ENCODE assay signal across 26 cellular contexts in the genomic region with DNA sequence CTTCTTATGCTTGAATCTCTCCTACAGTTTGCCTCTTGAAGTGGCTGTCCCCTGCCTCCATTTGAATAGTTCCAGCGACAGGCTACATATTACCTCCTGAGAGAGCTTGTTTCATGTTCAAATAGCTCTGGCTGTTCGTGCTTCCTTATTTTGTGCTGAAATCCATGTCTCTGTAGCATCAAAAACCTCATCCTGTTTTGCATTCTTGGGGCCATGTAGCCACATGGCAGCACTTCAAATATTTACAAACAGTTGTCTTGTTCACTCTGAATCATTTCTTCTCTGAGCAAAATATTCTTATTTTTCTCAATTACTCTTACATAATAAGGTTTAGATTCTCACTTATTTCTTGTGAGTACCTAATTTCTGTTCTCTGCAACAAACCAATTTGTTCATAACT.
"Had no signal": no experiment of that assay in that cellular context is flagged by ENCODE, and none has a peak within 500 bp of the region (broad histone marks: within the 10 kb centered on the region; RNA-seq: fewer than 3 reads in every experiment).

No MANE protein-coding gene starts in this region.

- H2AFZ ChIP-seq: neural progenitor cell had no signal

- H3K36me3 ChIP-seq: heart left ventricle, neural progenitor cell, transverse colon, uterus had no signal

- H3K4me3 ChIP-seq: heart left ventricle, mucosa of descending colon, neural progenitor cell, transverse colon, uterus had no signal

- H3K27ac Mint-ChIP-seq: activated CD4-positive, alpha-beta T cell treated with anti-CD3 and anti-CD28 coated beads, Interleukin-2, amount 10 ng/mL, durations not matched to agents 7 days and 5 days; activated CD8-positive, alpha-beta T cell treated with anti-CD3 and anti-CD28 coated beads for 36 hours; activated naive CD4-positive, alpha-beta T cell treated with anti-CD3 and anti-CD28 coated beads, Interleukin-2, amount 50 U/mL, for 24 hours; brain; memory B cell; naive B cell; neural progenitor cell; stimulated activated naive B cell treated with anti-CD40 and anti-IgM and Interleukin-4, amounts not matched to agents 10 μg/mL and 1 μg/mL and 100 μg/mL, for 72 hours had no signal

- H3K27ac ChIP-seq: heart left ventricle, neural progenitor cell, transverse colon, uterus, VCaP had no signal

- H3K9me3 ChIP-seq: heart left ventricle, mucosa of descending colon, transverse colon, uterus had no signal

- H3K4me1 ChIP-seq: heart left ventricle, neural progenitor cell, transverse colon, uterus had no signal

- H3K27me3 ChIP-seq: heart left ventricle, neural progenitor cell, transverse colon, uterus had no signal

- H3K4me2 ChIP-seq: neural progenitor cell had no signal

- H3K27me3 Mint-ChIP-seq: activated CD4-positive, alpha-beta T cell treated with anti-CD3 and anti-CD28 coated beads, Interleukin-2, amount 10 ng/mL, durations not matched to agents 7 days and 5 days; activated CD8-positive, alpha-beta T cell treated with anti-CD3 and anti-CD28 coated beads for 36 hours; activated naive CD4-positive, alpha-beta T cell treated with anti-CD3 and anti-CD28 coated beads, Interleukin-2, amount 50 U/mL, for 24 hours; brain; memory B cell; naive B cell; stimulated activated naive B cell treated with anti-CD40 and anti-IgM and Interleukin-4, amounts not matched to agents 10 μg/mL and 1 μg/mL and 100 μg/mL, for 72 hours had no signal

- H3K4me1 Mint-ChIP-seq: activated CD4-positive, alpha-beta T cell treated with anti-CD3 and anti-CD28 coated beads, Interleukin-2, amount 10 ng/mL, durations not matched to agents 7 days and 5 days; activated naive CD4-positive, alpha-beta T cell treated with anti-CD3 and anti-CD28 coated beads, Interleukin-2, amount 50 U/mL, for 24 hours; brain; memory B cell; naive B cell; neural progenitor cell; stimulated activated naive B cell treated with anti-CD40 and anti-IgM and Interleukin-4, amounts not matched to agents 10 μg/mL and 1 μg/mL and 100 μg/mL, for 72 hours had no signal

- H3K9ac ChIP-seq: neural progenitor cell had no signal

- DNase-seq: activated CD4-positive, alpha-beta T cell treated with anti-CD3 and anti-CD28 coated beads, Interleukin-2, amount 10 ng/mL, durations not matched to agents 7 days and 5 days; activated CD4-positive, CD25-positive, alpha-beta regulatory T cell treated with anti-CD3 and anti-CD28 coated beads, Interleukin-2, amount 50 U/mL, for 72 hours; activated CD8-positive, alpha-beta T cell treated with anti-CD3 and anti-CD28 coated beads for 36 hours; activated gamma-delta T cell treated with Interleukin-2 at 50 U/mL for 16 hours; anterior cingulate cortex; caudate nucleus; dermis blood vessel endothelial cell; effector CD8-positive, alpha-beta T cell; heart left ventricle; islet precursor cell; left colon; mucosa of descending colon; naive B cell; posterior cingulate gyrus; small intestine; stimulated activated CD4-positive, alpha-beta T cell treated with anti-CD3 and anti-CD28 coated beads, Interleukin-15, amount 100 ng/mL, for 24 hours; stimulated activated CD8-positive, alpha-beta memory T cell treated with anti-CD3 and anti-CD28 coated beads, Interleukin-4, amount 100 ng/mL, for 48 hours; stimulated activated naive B cell treated with anti-CD40 and anti-IgM and Interleukin-4, amounts not matched to agents 10 μg/mL and 1 μg/mL and 100 μg/mL, for 72 hours; transverse colon; uterus had no signal

- H3K4me3 Mint-ChIP-seq: activated CD4-positive, alpha-beta T cell treated with anti-CD3 and anti-CD28 coated beads, Interleukin-2, amount 10 ng/mL, durations not matched to agents 7 days and 5 days; activated CD8-positive, alpha-beta T cell treated with anti-CD3 and anti-CD28 coated beads for 36 hours; activated naive CD4-positive, alpha-beta T cell treated with anti-CD3 and anti-CD28 coated beads, Interleukin-2, amount 50 U/mL, for 24 hours; brain; memory B cell; naive B cell; neural progenitor cell; stimulated activated naive B cell treated with anti-CD40 and anti-IgM and Interleukin-4, amounts not matched to agents 10 μg/mL and 1 μg/mL and 100 μg/mL, for 72 hours had no signal

- H3K9me3 Mint-ChIP-seq: activated naive CD4-positive, alpha-beta T cell treated with anti-CD3 and anti-CD28 coated beads, Interleukin-2, amount 50 U/mL, for 24 hours; brain; memory B cell; neural progenitor cell had no signal

- H3K36me3 Mint-ChIP-seq: activated naive CD4-positive, alpha-beta T cell treated with anti-CD3 and anti-CD28 coated beads, Interleukin-2, amount 50 U/mL, for 24 hours; brain; memory B cell; naive B cell; neural progenitor cell; stimulated activated naive B cell treated with anti-CD40 and anti-IgM and Interleukin-4, amounts not matched to agents 10 μg/mL and 1 μg/mL and 100 μg/mL, for 72 hours had no signal

- ATAC-seq: activated CD8-positive, alpha-beta T cell treated with anti-CD3 and anti-CD28 coated beads for 36 hours; heart left ventricle; left colon; mucosa of descending colon; sciatic nerve; stimulated activated naive B cell treated with anti-CD40 and anti-IgM and Interleukin-4, amounts not matched to agents 10 μg/mL and 1 μg/mL and 100 μg/mL, for 72 hours had no signal
